ENCODE assay signal across 23 cellular contexts in genomic region chr4:175641053-175641452, GRCh38.
DNase-seq lines count a peak whose midpoint lies in the region; ATAC-seq, FAIRE-seq and TF ChIP-seq lines count a peak whose summit lies in the region.
"Had no signal": no experiment of that assay in that cellular context is flagged by ENCODE, and none has a peak within 500 bp of the region (broad histone marks: within the 10 kb centered on the region; RNA-seq: fewer than 3 reads in every experiment).

No MANE protein-coding gene starts in this region.

- CTCF ChIA-PET in HepG2 (lab: Yijun Ruan, JAX; ENCODE audit: low intra/inter-chr PET ratio, low total read pairs) = no interaction called here
- CTCF ChIA-PET in activated naive CD4-positive, alpha-beta T cell treated with anti-CD3 and anti-CD28 coated beads for 36 hours (lab: Charles Lee) = no interaction called here

- H3K9me3 ChIP-seq in SK-N-MC (ENCODE audit: low read depth, low read length) = no peaks in the 10 kb centered on the region
- no peaks in the 10 kb centered on the region for H3K9me3 ChIP-seq in HepG2 (ENCODE audit: low read length)
- no peaks in the 10 kb centered on the region for H3K9me3 ChIP-seq in trophoblast cell (ENCODE audit: insufficient read depth, low read depth, low read length)
- H3K9me3 ChIP-seq: A549 had no signal

- no peak overlapping the region for H3K18ac ChIP-seq in trophoblast cell (ENCODE audit: low read length)

- 0% methylated on average over 1 of the region's 1 CpG for WGBS in HepG2 (ENCODE audit: low lambda C conversion rate)
- WGBS in trophoblast cell (ENCODE audit: extremely low coverage, insufficient coverage, insufficient read length) = no CpG with 5 or more reads among the region's 1 CpG

- no peak for TF ChIP-seq EP300 in HepG2 (IDR thresholded peaks at IDR 0.05; ENCODE audit: low read depth in 2 of 2, low read length in 2 of 2)
- no peak for TF ChIP-seq EP300 in HepG2 (CRISPR knock-in tag; IDR thresholded peaks at IDR 0.05; ENCODE audit: borderline replicate concordance)

- H3K4me3 ChIP-seq in GM23338 (no peak overlapping the region), SK-N-MC (no peak overlapping the region), HepG2 (replicated peaks in 1 of 3; ENCODE audit: insufficient read depth in 1 of 3, low read depth in 2 of 3, low read length in 3 of 3) (no peak overlapping the region), trophoblast cell (ENCODE audit: low read depth, low read length) (no peak overlapping the region)
- H3K4me3 ChIP-seq: A549, GM23248, K562 had no signal

- H3K36me3 ChIP-seq in GM23338 (ENCODE audit: insufficient read depth) (no peaks in the 10 kb centered on the region), SK-N-MC (ENCODE audit: insufficient read depth, low read length) (no peaks in the 10 kb centered on the region), HepG2 (replicated peaks in 1 of 2; ENCODE audit: control insufficient read depth in 1 of 2, insufficient read depth in 2 of 2, low read length in 2 of 2) (no peaks in the 10 kb centered on the region), trophoblast cell (ENCODE audit: control insufficient read depth in 1 of 2, insufficient read depth in 2 of 2, low read length in 2 of 2) (no peaks in the 10 kb centered on the region)

- H3K23ac ChIP-seq in trophoblast cell (ENCODE audit: low read length) = no peak overlapping the region

- POLR2A ChIA-PET in HepG2 (lab: Yijun Ruan, JAX) = no interaction called here

- H3K27me3 ChIP-seq in GM23338 (ENCODE audit: insufficient read depth) (no peaks in the 10 kb centered on the region), HepG2 (ENCODE audit: control insufficient read depth in 1 of 2, insufficient read depth in 2 of 2, low read length in 2 of 2) (no peaks in the 10 kb centered on the region), trophoblast cell (ENCODE audit: insufficient read depth, low read length) (no peaks in the 10 kb centered on the region)

- H4K20me1 ChIP-seq in GM23338 (replicated peaks; ENCODE audit: insufficient read depth) (no peaks in the 10 kb centered on the region), HepG2 (ENCODE audit: insufficient read depth, low read length) (no peaks in the 10 kb centered on the region)

- DNase-seq in GM23338 (ENCODE audit: low spot score) = no peak
- DNase-seq in SK-N-MC (ENCODE audit: low read depth, low spot score) = peak; percentile 2
- DNase-seq in HepG2 (ENCODE audit: low spot score) = no peak
- no peak for DNase-seq in trophoblast cell
- no peak for DNase-seq in chondrocyte (ENCODE audit: low spot score)
- DNase-seq in activated naive CD4-positive, alpha-beta T cell treated with anti-CD3 and anti-CD28 coated beads for 36 hours = no peak
- DNase-seq: AML-193; CD4-positive, alpha-beta T cell; DMS153; DND-41; EL; GM23248; HCEC 1CT; IMR-90 had no signal

- no peak for TF ChIP-seq POLR2A in HepG2 (IDR thresholded peaks at IDR 0.05; ENCODE audit: insufficient read depth in 1 of 2, low read depth in 2 of 2, low read length in 2 of 2)

- no peaks in the 10 kb centered on the region for H3F3A ChIP-seq in GM23338 (replicated peaks; ENCODE audit: low read depth)

- TF ChIP-seq RAD21 in HepG2 (CRISPR knock-in tag; IDR thresholded peaks at IDR 0.05) = no peak

- H3K79me1 ChIP-seq in trophoblast cell (ENCODE audit: low read length) = no peaks in the 10 kb centered on the region

- BruUV-seq in HepG2 (replicated peaks; lab: Mats Ljungman, UMichigan) = no TSS peak

- H3K4me2 ChIP-seq in GM23338 = no peak overlapping the region
- no peak overlapping the region for H3K4me2 ChIP-seq in HepG2 (ENCODE audit: low read depth, low read length)
- H3K4me2 ChIP-seq in trophoblast cell (ENCODE audit: low read length) = no peak overlapping the region
- H3K4me2 ChIP-seq: A549 had no signal

- H3K27me3 Mint-ChIP-seq in GM23338 (ENCODE audit: insufficient read depth, low read depth, poor library complexity) (no peaks in the 10 kb centered on the region), chondrocyte (ENCODE audit: low read depth) (peaks cover 2% of the 10 kb centered on the region)
- H3K27me3 Mint-ChIP-seq in activated naive CD4-positive, alpha-beta T cell treated with anti-CD3 and anti-CD28 coated beads for 36 hours (ENCODE audit: low read depth) = no peaks in the 10 kb centered on the region
- H3K27me3 Mint-ChIP-seq: CD4-positive, alpha-beta T cell had no signal

- H3K4me1 Mint-ChIP-seq in GM23338 (peaks cover 2% of the 10 kb centered on the region; the same call in 1 of the 3 replicates), chondrocyte (ENCODE audit: low read depth) (no peaks in the 10 kb centered on the region)
- no peaks in the 10 kb centered on the region for H3K4me1 Mint-ChIP-seq in activated naive CD4-positive, alpha-beta T cell treated with anti-CD3 and anti-CD28 coated beads for 36 hours (ENCODE audit: low read depth)

- H2AFZ ChIP-seq in GM23338 (peak overlapping the region; percentile 40; the same call in 1 of the 2 replicates), HepG2 (ENCODE audit: low read length) (no peak overlapping the region), trophoblast cell (ENCODE audit: insufficient read depth, low read length, poor library complexity) (no peak overlapping the region)
- H2AFZ ChIP-seq: GM23248 had no signal

- no peaks in the 10 kb centered on the region for H3K79me2 ChIP-seq in GM23338 (replicated peaks; ENCODE audit: insufficient read depth)
- H3K79me2 ChIP-seq in HepG2 (ENCODE audit: insufficient read depth, low read length) = no peaks in the 10 kb centered on the region
- H3K79me2 ChIP-seq in trophoblast cell (ENCODE audit: control insufficient read depth, insufficient read depth, low read length, poor library complexity) = no peaks in the 10 kb centered on the region

- H3K27ac Mint-ChIP-seq in GM23338 = no peak overlapping the region
- H3K27ac Mint-ChIP-seq in chondrocyte (ENCODE audit: unreplicated experiment) = no peak overlapping the region
- no peak overlapping the region for H3K27ac Mint-ChIP-seq in activated naive CD4-positive, alpha-beta T cell treated with anti-CD3 and anti-CD28 coated beads for 36 hours
- H3K27ac Mint-ChIP-seq: CD4-positive, alpha-beta T cell had no signal

- TF ChIP-seq CTCF in GM23338 (conservative IDR thresholded peaks at IDR 0.05; ENCODE audit: low read depth in 2 of 2) (no peak), HepG2 (CRISPR knock-in tag; IDR thresholded peaks at IDR 0.05) (no peak), chondrocyte (IDR thresholded peaks at IDR 0.05) (no peak)

- H3K36me3 Mint-ChIP-seq in GM23338 (ENCODE audit: low read depth) = no peaks in the 10 kb centered on the region
- no peaks in the 10 kb centered on the region for H3K36me3 Mint-ChIP-seq in chondrocyte (ENCODE audit: low read depth)
- H3K36me3 Mint-ChIP-seq in activated naive CD4-positive, alpha-beta T cell treated with anti-CD3 and anti-CD28 coated beads for 36 hours (ENCODE audit: low read depth) = no peaks in the 10 kb centered on the region

- H3K27ac ChIP-seq in GM23338 (ENCODE audit: low read depth) = no peak overlapping the region
- peak overlapping the region; percentile 27; the same call in 1 of the 2 replicates for H3K27ac ChIP-seq in SK-N-MC
- H3K27ac ChIP-seq in cingulate gyrus (ENCODE audit: low read depth, low read length) = peak overlapping the region; percentile 75
- H3K27ac ChIP-seq in HepG2 (ENCODE audit: extremely low read length, insufficient read depth, low read length) = no peak overlapping the region
- H3K27ac ChIP-seq in trophoblast cell (ENCODE audit: low read depth, low read length) = no peak overlapping the region
- H3K27ac ChIP-seq: A549, C4-2B, GM23248, HL-60 had no signal

- H3K4me1 ChIP-seq in GM23338 (ENCODE audit: insufficient read depth) (no peaks in the 10 kb centered on the region; the same call in 1 of the 2 replicates), HepG2 (ENCODE audit: insufficient read depth, low read length) (no peaks in the 10 kb centered on the region), trophoblast cell (ENCODE audit: control insufficient read depth in 1 of 2, insufficient read depth in 2 of 2, low read length in 2 of 2) (no peaks in the 10 kb centered on the region)
- H3K4me1 ChIP-seq: A549 had no signal

- no peak overlapping the region for H2BK120ac ChIP-seq in trophoblast cell (ENCODE audit: insufficient read depth, low read length, poor library complexity)

- H4K12ac ChIP-seq in trophoblast cell (ENCODE audit: low read depth, low read length) = no peak overlapping the region

- no peak overlapping the region for H2BK12ac ChIP-seq in trophoblast cell (ENCODE audit: low read length)

- H2BK5ac ChIP-seq in trophoblast cell (ENCODE audit: low read depth, low read length, poor library complexity) = no peak overlapping the region

- no peak overlapping the region for H2AK5ac ChIP-seq in trophoblast cell (ENCODE audit: low read length)

- no peaks in the 10 kb centered on the region for H3K9me2 ChIP-seq in GM23338 (ENCODE audit: insufficient read depth)

- no peak overlapping the region for H3K14ac ChIP-seq in trophoblast cell (ENCODE audit: low read length)

- H3K9ac ChIP-seq in SK-N-MC (ENCODE audit: insufficient read length) = no peak overlapping the region
- no peak overlapping the region for H3K9ac ChIP-seq in HepG2 (ENCODE audit: insufficient read depth, low read depth, low read length)
- no peak overlapping the region for H3K9ac ChIP-seq in trophoblast cell (ENCODE audit: low read length)
- H3K9ac ChIP-seq: GM23248 had no signal

- H3K4ac ChIP-seq in trophoblast cell (ENCODE audit: low read depth, low read length) = no peak overlapping the region

- no peak overlapping the region for H3K4me3 Mint-ChIP-seq in GM23338
- no peak overlapping the region for H3K4me3 Mint-ChIP-seq in chondrocyte (ENCODE audit: unreplicated experiment)
- no peak overlapping the region for H3K4me3 Mint-ChIP-seq in activated naive CD4-positive, alpha-beta T cell treated with anti-CD3 and anti-CD28 coated beads for 36 hours
- H3K4me3 Mint-ChIP-seq: CD4-positive, alpha-beta T cell had no signal

- no peak for FAIRE-seq in HepG2 (lab: Jason Lieb, UNC)
- FAIRE-seq: A549, G401.6, GM12891, GM19239, H54, K562 had no signal

- H3K9me3 Mint-ChIP-seq in GM23338 = no peaks in the 10 kb centered on the region
- H3K9me3 Mint-ChIP-seq in chondrocyte (ENCODE audit: low read depth) = no peaks in the 10 kb centered on the region
- H3K9me3 Mint-ChIP-seq in activated naive CD4-positive, alpha-beta T cell treated with anti-CD3 and anti-CD28 coated beads for 36 hours = peaks cover 1% of the 10 kb centered on the region

- intact Hi-C loops in HepG2 (cut with micrococcal nuclease; ENCODE audit: unreplicated experiment) = no loop called here
- intact Hi-C loops in activated naive CD4-positive, alpha-beta T cell treated with anti-CD3 and anti-CD28 coated beads for 36 hours (cut with micrococcal nuclease) = no loop called here

- H4K8ac ChIP-seq in trophoblast cell (ENCODE audit: low read depth, low read length) = no peak overlapping the region

- in situ Hi-C loops in HepG2 (cut with HindIII; ENCODE audit: extremely low pct_ligation_motif_present, low pct_unique_long_range_greater_than_20kb) = no loop called here

- no peak overlapping the region for H4K91ac ChIP-seq in trophoblast cell (ENCODE audit: low read depth, low read length)

- ATAC-seq in GM23338 (no peak), HepG2 (no peak)
- ATAC-seq: A549, K562 had no signal

TF ChIP-seq in HepG2, 621 proteins besides CTCF, POLR2A, EP300 and RAD21 (continues in another document):
- TF ChIP-seq ATF7 (IDR thresholded peaks at IDR 0.05) (no peak), ATF7 (CRISPR knock-in tag; IDR thresholded peaks at IDR 0.05) (no peak), POLR2AphosphoS5 (IDR thresholded peaks at IDR 0.05; ENCODE audit: low read depth, low read length) (no peak), NRL (CRISPR knock-in tag; IDR thresholded peaks at IDR 0.05; ENCODE audit: borderline replicate concordance) (no peak)

Comparison
In these comparisons a context has a peak if more than half of its experiments do, and no peak if none do; other contexts are left out.
1. H3K27ac ChIP-seq: peak in SK-N-MC (single experiment) and cingulate gyrus (single experiment); none in GM23338 (single experiment), HepG2 (single experiment) and trophoblast cell (single experiment).